1 cellular context compared by ENCODE assay signal in genomic region chr2:152550386-152550785, GRCh38.
TF ChIP-seq lines count a peak whose summit lies in the region.

No MANE protein-coding gene starts in this region.

TF ChIP-seq in HepG2, 621 proteins besides CTCF, POLR2A, EP300 and RAD21 (continued from another document):
- TF ChIP-seq ZNF142 (CRISPR knock-in tag; IDR thresholded peaks at IDR 0.05) = no peak
- no peak for TF ChIP-seq ZNF639 (CRISPR knock-in tag; conservative IDR thresholded peaks at IDR 0.05)
- no peak for TF ChIP-seq GABPA (IDR thresholded peaks at IDR 0.05; ENCODE audit: low read depth, low read length)
- TF ChIP-seq GABPA (CRISPR knock-in tag; IDR thresholded peaks at IDR 0.05; ENCODE audit: low read depth) = no peak
- no peak for TF ChIP-seq MLX (CRISPR knock-in tag; IDR thresholded peaks at IDR 0.05)
- TF ChIP-seq MLLT10 (CRISPR knock-in tag; IDR thresholded peaks at IDR 0.05) = no peak
- no peak for TF ChIP-seq ZNF343 (CRISPR knock-in tag; IDR thresholded peaks at IDR 0.05)
- TF ChIP-seq KAT7 (CRISPR knock-in tag; IDR thresholded peaks at IDR 0.05; ENCODE audit: borderline replicate concordance) = no peak
- TF ChIP-seq FOXA1 (IDR thresholded peaks at IDR 0.05) = no peak
- TF ChIP-seq FOXA1 (CRISPR knock-in tag; IDR thresholded peaks at IDR 0.05) = peak; percentile 52; the same call in 1 of the 2 replicates
- peak; percentile 58 for TF ChIP-seq FOXA3 (CRISPR knock-in tag; IDR thresholded peaks at IDR 0.05)
- 0 out of 2 replicates have a peak, but pooled peaks have one; percentile 23 for TF ChIP-seq HMG20A (CRISPR knock-in tag; IDR thresholded peaks at IDR 0.05; ENCODE audit: borderline replicate concordance)
- TF ChIP-seq DNMT1 (CRISPR knock-in tag; IDR thresholded peaks at IDR 0.05) = no peak
- TF ChIP-seq ZNF550 (CRISPR knock-in tag; IDR thresholded peaks at IDR 0.05; ENCODE audit: borderline replicate concordance) = no peak
- no peak for TF ChIP-seq RBFOX2 (IDR thresholded peaks at IDR 0.05; ENCODE audit: low read depth, low read length)
